In genomic region chr6:98498891-98499290, GRCh38 we compare ENCODE assay signal across 27 cellular contexts.
DNase-seq lines count a peak whose midpoint lies in the region; ATAC-seq, FAIRE-seq and TF ChIP-seq lines count a peak whose summit lies in the region.
"Had no signal": no experiment of that assay in that cellular context is flagged by ENCODE, and none has a peak within 500 bp of the region (broad histone marks: within the 10 kb centered on the region; RNA-seq: fewer than 3 reads in every experiment).

No MANE protein-coding gene starts in this region.

- H3K9me3 ChIP-seq in GM12878 (replicated peaks; ENCODE audit: control insufficient read depth, insufficient read depth, low read length), result no peaks in the 10 kb centered on the region
- H3K9me3 ChIP-seq: lower lobe of right lung, MG63, neutrophil, tibial artery had no signal

- no peaks in the 10 kb centered on the region for H3K27me3 ChIP-seq in GM12878 (replicated peaks in 1 of 2; ENCODE audit: control insufficient read depth in 2 of 2, insufficient read depth in 2 of 2, low read length in 1 of 2)
- H3K27me3 ChIP-seq: dorsolateral prefrontal cortex, MG63, neutrophil, tibial artery had no signal

- DNase-seq in DMS53 (lab: John Stamatoyannopoulos, UW), result peak; percentile 5
- DNase-seq in DMS53 treated with DMSO at 0.1 percent for 48 hours (lab: John Stamatoyannopoulos, UW; ENCODE audit: unreplicated experiment), result no peak
- peak; percentile 31 to 41 for DNase-seq in Kasumi-1 (lab: John Stamatoyannopoulos, UW)
- DNase-seq in GM12878 (ENCODE audit: low read depth, low spot score), result no peak
- peak; percentile 54 for DNase-seq in retina
- no peak for DNase-seq in D721Med (ENCODE audit: insufficient read length, low spot score)
- DNase-seq: activated CD4-positive, alpha-beta T cell treated with anti-CD3 and anti-CD28 coated beads, Interleukin-2, amount 50 U/mL, for 48 hours; activated CD8-positive, alpha-beta memory T cell treated with anti-CD3 and anti-CD28 coated beads, Interleukin-2, amount 50 U/mL, for 4 hours; anterior cingulate cortex; CD4-positive, alpha-beta memory T cell; GF-D8; kidney glomerular epithelial cell; lower lobe of right lung; MG63; NCI-H1694 treated with DMSO at 0.1 percent for 48 hours; NCI-H2227 treated with DMSO at 0.1 percent for 48 hours; NCI-H82; stimulated activated naive CD8-positive, alpha-beta T cell treated with anti-CD3 and anti-CD28 coated beads, Interleukin-15, amount 100 ng/mL, for 72 hours; tibial artery; WERI-Rb-1 had no signal

- no peak for TF ChIP-seq RAD21 in GM12878 (IDR thresholded peaks at IDR 0.05; ENCODE audit: insufficient read depth, low read depth, low read length)

- intact Hi-C loops in GM12878 (cut with micrococcal nuclease; ENCODE audit: unreplicated experiment), result no loop called here

- no peak for TF ChIP-seq POLR2A in GM12878 (IDR thresholded peaks at IDR 0.05; ENCODE audit: low read depth, low read length)

- H3K79me2 ChIP-seq in GM12878 (ENCODE audit: control insufficient read depth, insufficient read depth, low read length), result no peaks in the 10 kb centered on the region

- H3K27ac ChIP-seq in GM12878 (ENCODE audit: control insufficient read depth, insufficient read depth), result no peak overlapping the region
- H3K27ac ChIP-seq: 22Rv1, lower lobe of right lung, neutrophil, tibial artery, WERI-Rb-1 had no signal

- no peaks in the 10 kb centered on the region for H4K20me1 ChIP-seq in GM12878 (ENCODE audit: control insufficient read depth, insufficient read depth)

- TF ChIP-seq EP300 in GM12878 (IDR thresholded peaks at IDR 0.05; ENCODE audit: borderline replicate concordance in 1 of 2, control insufficient read depth in 1 of 2, low read depth in 2 of 2, low read length in 2 of 2), result no peak

- RAD21 ChIA-PET in GM12878 (lab: Charles Lee; ENCODE audit: unreplicated experiment), result no interaction called here

- POLR2A ChIA-PET in GM12878 (lab: Charles Lee), result no interaction called here

- CTCF ChIA-PET in GM12878 (lab: Yijun Ruan, JAX), result interaction anchor here (0.7 kb wide), 1 partner anchor 643 kb away, joined by 3 read pairs; no protein-coding TSS in a partner anchor

- SMC1A ChIA-PET in GM12878 (lab: Charles Lee; ENCODE audit: uncharacterized antibody, unreplicated experiment), result interaction anchor here (0.7 kb wide), 1 partner anchor 101 kb away, joined by 4 read pairs; no protein-coding TSS in a partner anchor

- FAIRE-seq in GM12878 (lab: Jason Lieb, UNC), result no peak
- no peak for FAIRE-seq in D721Med (lab: Jason Lieb, UNC)

- BruUV-seq in GM12878 (replicated peaks; lab: Mats Ljungman, UMichigan), result no TSS peak

- ATAC-seq in GM12878, result peak; percentile 33; the same call in 2 of the 3 replicates
- no peak for ATAC-seq in GM21367 (IDR thresholded peaks at IDR 0.05; ENCODE audit: unreplicated experiment)
- no peak for ATAC-seq in HG03520 (IDR thresholded peaks at IDR 0.05; ENCODE audit: unreplicated experiment)
- ATAC-seq: activated T-helper 17 cell treated with anti-CD3 and anti-CD28 coated beads, Interleukin-2, amount 50 U/mL, for 72 hours; lower lobe of right lung; SK-N-SH treated with all-trans-retinoic acid at 6 μM for 48 hours; stimulated activated naive CD8-positive, alpha-beta T cell treated with anti-CD3 and anti-CD28 coated beads, Interleukin-15, amount 100 ng/mL, for 72 hours had no signal

- no peak overlapping the region for H3K4me2 ChIP-seq in GM12878 (ENCODE audit: control insufficient read depth, insufficient read depth)

- no peaks in the 10 kb centered on the region for H3K36me3 ChIP-seq in GM12878 (ENCODE audit: control insufficient read depth in 2 of 2, insufficient read depth in 2 of 2, low read length in 1 of 2)
- H3K36me3 ChIP-seq: lower lobe of right lung, MG63, neutrophil, tibial artery, WERI-Rb-1 had no signal

- no peaks in the 10 kb centered on the region for H3K4me1 ChIP-seq in GM12878 (ENCODE audit: control insufficient read depth, insufficient read depth, low read length)
- H3K4me1 ChIP-seq: lower lobe of right lung, tibial artery had no signal

- 2% methylated on average over 3 of the region's 3 CpGs for WGBS in GM12878 (ENCODE audit: insufficient coverage, insufficient replicate concordance, low lambda C conversion rate, missing lambda C conversion rate)

- TF ChIP-seq CTCF in GM12878 (IDR thresholded peaks at IDR 0.05 in 2 of 3, conservative IDR thresholded peaks at IDR 0.05 in 1 of 3; ENCODE audit: control insufficient read depth in 2 of 3, extremely low read depth in 1 of 3, insufficient read depth in 1 of 3, low read depth in 3 of 3, low read length in 3 of 3), result no peak
- TF ChIP-seq CTCF in D721Med (IDR thresholded peaks at IDR 0.05; ENCODE audit: insufficient read depth, missing control alignments), result no peak

- H3K9ac ChIP-seq in GM12878 (ENCODE audit: control insufficient read depth, insufficient read depth, low read length), result no peak overlapping the region

- no peak overlapping the region for H3K4me3 ChIP-seq in GM12878
- H3K4me3 ChIP-seq: dorsolateral prefrontal cortex, lower lobe of right lung, MG63, tibial artery had no signal

- in situ Hi-C loops in GM12878 (cut with MboI), result no loop called here

- no peak overlapping the region for H2AFZ ChIP-seq in GM12878 (ENCODE audit: control insufficient read depth, low read depth, low read length)

TF ChIP-seq in GM12878, 131 proteins besides CTCF, POLR2A, EP300 and RAD21:
- no peak for TF ChIP-seq ETV6 (conservative IDR thresholded peaks at IDR 0.05 in 1 of 2, IDR thresholded peaks at IDR 0.05 in 1 of 2; ENCODE audit: borderline replicate concordance in 1 of 2, low read depth in 1 of 2)
- TF ChIP-seq USF2 (IDR thresholded peaks at IDR 0.05; ENCODE audit: borderline replicate concordance, low read depth, low read length), result no peak
- no peak for TF ChIP-seq IKZF1 (conservative IDR thresholded peaks at IDR 0.05)
- TF ChIP-seq SIN3A (IDR thresholded peaks at IDR 0.05; ENCODE audit: low read depth, low read length), result no peak
- TF ChIP-seq IRF4 (IDR thresholded peaks at IDR 0.05; ENCODE audit: low read depth, low read length), result no peak
- no peak for TF ChIP-seq CBFB (IDR thresholded peaks at IDR 0.05; ENCODE audit: low read depth)
- no peak for TF ChIP-seq TAF1 (IDR thresholded peaks at IDR 0.05; ENCODE audit: borderline replicate concordance, low read depth, low read length)
- TF ChIP-seq FOXK2 (IDR thresholded peaks at IDR 0.05), result no peak
- TF ChIP-seq ATF7 (IDR thresholded peaks at IDR 0.05; ENCODE audit: low read depth), result no peak
- no peak for TF ChIP-seq SPI1 (IDR thresholded peaks at IDR 0.05; ENCODE audit: borderline replicate concordance, insufficient read depth, low read depth, low read length)
- TF ChIP-seq SRF (IDR thresholded peaks at IDR 0.05; ENCODE audit: low read depth in 2 of 2, low read length in 2 of 2), result no peak
- no peak for TF ChIP-seq BCL3 (IDR thresholded peaks at IDR 0.05; ENCODE audit: borderline replicate concordance, insufficient read depth, low read depth, low read length, poor library complexity, severe bottlenecking)
- TF ChIP-seq BRCA1 (IDR thresholded peaks at IDR 0.05; ENCODE audit: low read depth, low read length), result no peak
- TF ChIP-seq RCOR1 (conservative IDR thresholded peaks at IDR 0.05; ENCODE audit: low read depth, low read length), result no peak
- no peak for TF ChIP-seq STAT1 (conservative IDR thresholded peaks at IDR 0.05)
- no peak for TF ChIP-seq RFX5 (IDR thresholded peaks at IDR 0.05; ENCODE audit: low read depth, low read length)
- TF ChIP-seq GATAD2B (conservative IDR thresholded peaks at IDR 0.05; ENCODE audit: low read depth), result no peak

Comparison
In these comparisons a context has a peak if more than half of its experiments do, and no peak if none do; other contexts are left out.
1. DNase-seq: peak in DMS53 (single experiment), Kasumi-1 (2 of 2) and retina (single experiment); none in DMS53 treated with DMSO at 0.1 percent for 48 hours (single experiment), GM12878 (single experiment) and D721Med (single experiment).